34 cellular contexts compared by ENCODE assay signal in genomic region chr4:161948026-161948770, GRCh38.
"Had no signal": no experiment of that assay in that cellular context is flagged by ENCODE, and none has a peak within 500 bp of the region (broad histone marks: within the 10 kb centered on the region; RNA-seq: fewer than 3 reads in every experiment).

No MANE protein-coding gene starts in this region.

- H3K9me3 ChIP-seq: MG63 had no signal

- H3K27me3 ChIP-seq: MG63 had no signal

- H3K27ac ChIP-seq: KMS-11 had no signal

- DNase-seq: Karpas-422, Kasumi-1, MG63, MM.1S, MV-4-11, NCI-H1048, NCI-H1092, NCI-H1092 treated with DMSO at 0.1 percent for 48 hours, NCI-H1105, NCI-H1105 treated with DMSO at 0.1 percent for 48 hours, NCI-H1417, NCI-H1417 treated with DMSO at 0.1 percent for 48 hours, NCI-H1436, NCI-H1436 treated with DMSO at 0.1 percent for 48 hours, NCI-H146, NCI-H1694, NCI-H1694 treated with DMSO at 0.1 percent for 48 hours, NCI-H187, NCI-H187 treated with DMSO at 0.1 percent for 48 hours, NCI-H1930, NCI-H2029, NCI-H2029 treated with DMSO at 0.1 percent for 48 hours, NCI-H2081, NCI-H2081 treated with DMSO at 0.1 percent for 48 hours, NCI-H2107, NCI-H2171, NCI-H2171 treated with DMSO at 0.1 percent for 48 hours, NCI-H2227 treated with DMSO at 0.1 percent for 48 hours, NCI-H226, NCI-H345, NCI-H446, NCI-H446 treated with DMSO at 0.1 percent for 48 hours, NCI-H510A had no signal

- H3K36me3 ChIP-seq: MG63 had no signal

- H3K4me3 ChIP-seq: MG63 had no signal

- H3K4me2 ChIP-seq: KMS-11 had no signal

- H3K9ac ChIP-seq: KMS-11 had no signal
